Comparison of ENCODE assay signal across 1 cellular context in the genomic region with DNA sequence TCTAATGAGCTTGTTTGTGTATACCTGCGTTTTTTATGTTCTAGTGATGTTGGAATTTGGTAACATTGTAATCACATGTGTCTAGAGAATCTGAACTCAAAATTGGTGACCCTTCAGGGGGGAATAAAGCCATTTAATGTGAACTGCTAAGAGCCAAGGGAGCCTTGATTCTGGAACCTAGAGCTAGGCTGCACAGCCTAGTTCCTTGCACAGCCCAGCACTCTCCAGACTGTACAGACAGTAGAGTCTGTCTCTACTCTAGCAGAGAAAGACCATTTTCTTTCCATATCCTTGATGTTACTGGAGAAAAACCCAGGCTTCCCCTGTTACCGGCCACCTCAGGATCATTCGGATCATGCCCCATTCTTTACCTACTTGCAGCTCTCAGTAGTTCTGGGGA.
TF ChIP-seq lines count a peak whose summit lies in the region.

No MANE protein-coding gene starts in this region.

TF ChIP-seq in SK-N-SH treated with all-trans-retinoic acid at 6 μM for 48 hours, 23 proteins besides CTCF, POLR2A, EP300 and RAD21 (continued from another document):
- TF ChIP-seq OSR1 (CRISPR knock-in tag; IDR thresholded peaks at IDR 0.05) (no peak), ZFP30 (CRISPR knock-in tag; IDR thresholded peaks at IDR 0.05) (no peak), ARNTL (CRISPR knock-in tag; IDR thresholded peaks at IDR 0.05; ENCODE audit: borderline replicate concordance, low read depth) (no peak)
